ENCODE assay signal across 9 cellular contexts in genomic region chr1:85579619-85580018, GRCh38. TPM values are rescaled to one million over a fixed set of nuclear protein-coding genes. Genes with fewer than 3 reads are reported as not detected.
DNase-seq lines count a peak whose midpoint lies in the region; ATAC-seq and TF ChIP-seq lines count a peak whose summit lies in the region.
"Had no signal": no experiment of that assay in that cellular context is flagged by ENCODE, and none has a peak within 500 bp of the region (broad histone marks: within the 10 kb centered on the region; RNA-seq: fewer than 3 reads in every experiment).

No MANE protein-coding gene starts in this region.

- CTCF ChIA-PET in WTC11 (lab: Charles Lee): interaction anchor here (1.5 to 2.9 kb wide), 2 partner anchors 10 to 50 kb away, joined by 5 to 16 read pairs; no protein-coding TSS in a partner anchor

- H3K36me3 Mint-ChIP-seq in WTC11: peaks cover 22% of the 10 kb centered on the region
- H3K36me3 Mint-ChIP-seq: T-cell had no signal

- TF ChIP-seq CTCF in WTC11 (IDR thresholded peaks at IDR 0.05): no peak

- POLR2A ChIA-PET in WTC11 (lab: Charles Lee): interaction anchor here (1.3 to 8.2 kb wide), 2 partner anchors 24 to 28 kb away, joined by 3 to 67 read pairs; no protein-coding TSS in a partner anchor

- H3K9me3 Mint-ChIP-seq in WTC11: no peaks in the 10 kb centered on the region
- H3K9me3 Mint-ChIP-seq: T-cell had no signal

- ATAC-seq in WTC11 (no peak), left ventricle myocardium superior (no peak), HG03175 (IDR thresholded peaks at IDR 0.05; ENCODE audit: unreplicated experiment) (no peak), GM18519 (IDR thresholded peaks at IDR 0.05; ENCODE audit: low FRiP score, unreplicated experiment) (no peak)
- ATAC-seq: T-cell had no signal

- peaks cover 58% of the 10 kb centered on the region for H3K4me1 Mint-ChIP-seq in WTC11

- peak overlapping the region; percentile 71 for H3K27ac Mint-ChIP-seq in WTC11
- H3K27ac Mint-ChIP-seq: T-cell had no signal

- peak; percentile 79 for DNase-seq in ELR (ENCODE audit: low read depth)
- peak; percentile 45 for DNase-seq in WTC11 (ENCODE audit: low spot score)
- peak; percentile 35 for DNase-seq in left ventricle myocardium superior
- peak; percentile 53 for DNase-seq in retina
- DNase-seq in stimulated activated naive CD4-positive, alpha-beta T cell treated with Interleukin-2 at 50 U/mL for 16 hours (lab: John Stamatoyannopoulos, UW): no peak
- no peak for DNase-seq in NCI-H2107 (lab: John Stamatoyannopoulos, UW)
- DNase-seq: T-cell had no signal

- H3K4me3 Mint-ChIP-seq in WTC11: peak overlapping the region; percentile 96

- H3K27me3 Mint-ChIP-seq in WTC11 (ENCODE audit: low read depth): peaks cover 43% of the 10 kb centered on the region

- intact Hi-C loops in left ventricle myocardium superior (cut with micrococcal nuclease): loop anchor here (5.0 kb wide), 1 partner anchor 113 kb away; no protein-coding TSS in a partner anchor

TF ChIP-seq in WTC11, 78 proteins besides CTCF, POLR2A, EP300 and RAD21:
- TF ChIP-seq SMAD3 (CRISPR knock-in tag; IDR thresholded peaks at IDR 0.05; ENCODE audit: borderline replicate concordance): 0 out of 2 replicates have a peak, but pooled peaks have one; percentile 36
- TF ChIP-seq MYBL2 (CRISPR knock-in tag; IDR thresholded peaks at IDR 0.05): no peak

RNA-seq across cellular contexts. Expression of gene CCN1, which starts 0.9 kb away (rescaled TPM):
- total RNA-seq in WTC11 (2021) (64.1 to 91.0 TPM (median 89.9 TPM) in 3 replicates), left ventricle myocardium superior (32.6 TPM)

Comparison
In these comparisons a context has a peak if more than half of its experiments do, and no peak if none do; other contexts are left out.
1. DNase-seq: peak in ELR (single experiment), WTC11 (single experiment), left ventricle myocardium superior (single experiment) and retina (single experiment); none in stimulated activated naive CD4-positive, alpha-beta T cell treated with Interleukin-2 at 50 U/mL for 16 hours (single experiment) and NCI-H2107 (single experiment).